ENCODE assay signal across 14 cellular contexts in genomic region chr7:123622660-123623386, GRCh38. TPM values are rescaled to one million over a fixed set of nuclear protein-coding genes. Genes with fewer than 3 reads are reported as not detected.
DNase-seq lines count a peak whose midpoint lies in the region; ATAC-seq, FAIRE-seq and TF ChIP-seq lines count a peak whose summit lies in the region.
"Had no signal": no experiment of that assay in that cellular context is flagged by ENCODE, and none has a peak within 500 bp of the region (broad histone marks: within the 10 kb centered on the region; RNA-seq: fewer than 3 reads in every experiment).

No MANE protein-coding gene starts in this region.

- no peak overlapping the region for H3K27ac ChIP-seq in HEK293 (ENCODE audit: extremely low read depth, low read depth, low read length)
- no peak overlapping the region for H3K27ac ChIP-seq in HepG2 (ENCODE audit: extremely low read length, insufficient read depth, low read length)
- no peak overlapping the region for H3K27ac ChIP-seq in coronary artery
- no peak overlapping the region for H3K27ac ChIP-seq in spleen
- H3K27ac ChIP-seq: BLaER1 treated with 17β-estradiol and CSF1 and Interleukin-3, amounts not matched to agents 10 nM and 100 nM had no signal

- H3K9me3 Mint-ChIP-seq in WTC11: peaks cover 11% of the 10 kb centered on the region
- H3K9me3 Mint-ChIP-seq: natural killer cell; stimulated activated naive CD8-positive, alpha-beta T cell treated with anti-CD3 and anti-CD28 coated beads, Interleukin-15, Interleukin-2, amounts not matched to agents 100 ng/mL and 50 ng/mL, for 24 hours had no signal

- H3K4me2 ChIP-seq in HepG2 (ENCODE audit: low read depth, low read length): no peak overlapping the region
- H3K4me2 ChIP-seq: BLaER1 treated with 17β-estradiol and CSF1 and Interleukin-3, amounts not matched to agents 10 nM and 100 nM had no signal

- POLR2A ChIA-PET in HEK293 (lab: Yijun Ruan, JAX) (no interaction called here), WTC11 (lab: Charles Lee) (no interaction called here), HepG2 (lab: Yijun Ruan, JAX) (interaction anchor here (1.1 kb wide), 1 partner anchor 1384 kb away, joined by 3 read pairs; no protein-coding TSS in a partner anchor)

- in situ Hi-C loops in HepG2 (cut with HindIII; ENCODE audit: extremely low pct_ligation_motif_present, low pct_unique_long_range_greater_than_20kb): no loop called here

- H3K4me3 Mint-ChIP-seq in WTC11: no peak overlapping the region
- H3K4me3 Mint-ChIP-seq: natural killer cell; stimulated activated naive CD8-positive, alpha-beta T cell treated with anti-CD3 and anti-CD28 coated beads, Interleukin-15, Interleukin-2, amounts not matched to agents 100 ng/mL and 50 ng/mL, for 24 hours had no signal

- no TSS peak for BruUV-seq in HepG2 (replicated peaks; lab: Mats Ljungman, UMichigan)

- 5% methylated on average over 5 of the region's 6 CpGs for WGBS in HepG2 (ENCODE audit: low lambda C conversion rate)
- 83 to 89% (median 87%) methylated on average over 6 of the region's 6 CpGs for WGBS in spleen, 5 donors

- H3K9me3 ChIP-seq in HEK293 (ENCODE audit: control insufficient read depth, insufficient read depth, low read depth, low read length) (no peaks in the 10 kb centered on the region), HepG2 (ENCODE audit: low read length) (no peaks in the 10 kb centered on the region), spleen (no peaks in the 10 kb centered on the region)
- H3K9me3 ChIP-seq: BLaER1 treated with 17β-estradiol and CSF1 and Interleukin-3, amounts not matched to agents 10 nM and 100 nM had no signal

- H3K36me3 ChIP-seq in HEK293 (ENCODE audit: control insufficient read depth in 2 of 2, insufficient read depth in 1 of 2, low read length in 2 of 2): no peaks in the 10 kb centered on the region
- no peaks in the 10 kb centered on the region for H3K36me3 ChIP-seq in HepG2 (replicated peaks in 1 of 2; ENCODE audit: control insufficient read depth in 1 of 2, insufficient read depth in 2 of 2, low read length in 2 of 2)
- no peaks in the 10 kb centered on the region for H3K36me3 ChIP-seq in spleen
- H3K36me3 ChIP-seq: BLaER1 treated with 17β-estradiol and CSF1 and Interleukin-3, amounts not matched to agents 10 nM and 100 nM had no signal

- no peak overlapping the region for H3K27ac Mint-ChIP-seq in WTC11
- H3K27ac Mint-ChIP-seq: natural killer cell; stimulated activated naive CD8-positive, alpha-beta T cell treated with anti-CD3 and anti-CD28 coated beads, Interleukin-15, Interleukin-2, amounts not matched to agents 100 ng/mL and 50 ng/mL, for 24 hours had no signal

- DNase-seq in NCI-H2107 treated with DMSO at 0.1 percent for 48 hours (lab: John Stamatoyannopoulos, UW; ENCODE audit: unreplicated experiment): peak; percentile 88
- DNase-seq in WTC11 (ENCODE audit: low spot score): no peak
- DNase-seq in HepG2 (ENCODE audit: low spot score): peak; percentile 64
- DNase-seq in coronary artery (ENCODE audit: low spot score): no peak
- no peak for DNase-seq in spleen
- DNase-seq in AG08396 (ENCODE audit: low spot score): no peak
- DNase-seq: natural killer cell, NCI-H446 treated with DMSO at 0.1 percent for 48 hours had no signal

- FAIRE-seq in HepG2 (lab: Jason Lieb, UNC): no peak

- H3K4me1 Mint-ChIP-seq in WTC11: no peaks in the 10 kb centered on the region
- H3K4me1 Mint-ChIP-seq: natural killer cell had no signal

- TF ChIP-seq POLR2A in HepG2 (IDR thresholded peaks at IDR 0.05; ENCODE audit: insufficient read depth in 1 of 2, low read depth in 2 of 2, low read length in 2 of 2): no peak
- TF ChIP-seq POLR2A in spleen (IDR thresholded peaks at IDR 0.05): no peak

- no peaks in the 10 kb centered on the region for H3K79me2 ChIP-seq in HepG2 (ENCODE audit: insufficient read depth, low read length)

- CTCF ChIA-PET in HEK293 (lab: Yijun Ruan, JAX): interaction anchor here (0.6 to 2.3 kb wide), 5 partner anchors 13 to 202 kb away, joined by 3 to 12 read pairs (median 7); no protein-coding TSS in a partner anchor
- CTCF ChIA-PET in WTC11 (lab: Charles Lee): interaction anchor here (1.3 kb wide), 1 partner anchor 130 kb away, joined by 4 read pairs; no protein-coding TSS in a partner anchor
- CTCF ChIA-PET in HepG2 (lab: Yijun Ruan, JAX; ENCODE audit: low intra/inter-chr PET ratio, low total read pairs): no interaction called here

- intact Hi-C loops in HepG2 (cut with micrococcal nuclease; ENCODE audit: unreplicated experiment): loop anchor here (10.0 kb wide), 1 partner anchor 128 kb away; no protein-coding TSS in a partner anchor
- intact Hi-C loops in spleen (cut with DNase I; ENCODE audit: low total_unique reads): no loop called here

- no peak for ATAC-seq in WTC11
- ATAC-seq in HepG2: peak; percentile 90
- no peak for ATAC-seq in HG02642 (IDR thresholded peaks at IDR 0.05; ENCODE audit: poor library complexity, unreplicated experiment)
- ATAC-seq: natural killer cell had no signal

- H3K4me3 ChIP-seq in HEK293 (ENCODE audit: low read depth, low read length) (no peak overlapping the region), HepG2 (replicated peaks in 1 of 3; ENCODE audit: insufficient read depth in 1 of 3, low read depth in 2 of 3, low read length in 3 of 3) (no peak overlapping the region), coronary artery (no peak overlapping the region), spleen (no peak overlapping the region)
- H3K4me3 ChIP-seq: BLaER1 treated with 17β-estradiol and CSF1 and Interleukin-3, amounts not matched to agents 10 nM and 100 nM had no signal

- no peaks in the 10 kb centered on the region for H4K20me1 ChIP-seq in HepG2 (ENCODE audit: insufficient read depth, low read length)
- H4K20me1 ChIP-seq: BLaER1 treated with 17β-estradiol and CSF1 and Interleukin-3, amounts not matched to agents 10 nM and 100 nM had no signal

- no peaks in the 10 kb centered on the region for H3K27me3 Mint-ChIP-seq in WTC11 (ENCODE audit: low read depth)

- TF ChIP-seq CTCF in HEK293 (tag by site-specific recombination; IDR thresholded peaks at IDR 0.05) (no peak), WTC11 (IDR thresholded peaks at IDR 0.05) (no peak), HepG2 (CRISPR knock-in tag; IDR thresholded peaks at IDR 0.05) (no peak), coronary artery (IDR thresholded peaks at IDR 0.05) (no peak), spleen (IDR thresholded peaks at IDR 0.05 in 8 of 11, conservative IDR thresholded peaks at IDR 0.05 in 3 of 11) (no peak)

- TF ChIP-seq RAD21 in HepG2 (CRISPR knock-in tag; IDR thresholded peaks at IDR 0.05): no peak

- H3K27me3 ChIP-seq in HepG2 (ENCODE audit: control insufficient read depth in 1 of 2, insufficient read depth in 2 of 2, low read length in 2 of 2) (no peaks in the 10 kb centered on the region), spleen (replicated peaks in 1 of 7) (no peaks in the 10 kb centered on the region)
- H3K27me3 ChIP-seq: BLaER1 treated with 17β-estradiol and CSF1 and Interleukin-3, amounts not matched to agents 10 nM and 100 nM had no signal

- no peaks in the 10 kb centered on the region for H3K36me3 Mint-ChIP-seq in WTC11
- H3K36me3 Mint-ChIP-seq: natural killer cell had no signal

- TF ChIP-seq EP300 in HepG2 (IDR thresholded peaks at IDR 0.05; ENCODE audit: low read depth in 2 of 2, low read length in 2 of 2) (0 out of 4 replicates have a peak, but pooled peaks of 1 of the 2 experiments have one; percentile 20), HepG2 (CRISPR knock-in tag; IDR thresholded peaks at IDR 0.05; ENCODE audit: borderline replicate concordance) (no peak)

- H3K9ac ChIP-seq in HepG2 (ENCODE audit: insufficient read depth, low read depth, low read length): no peak overlapping the region
- H3K9ac ChIP-seq: BLaER1 treated with 17β-estradiol and CSF1 and Interleukin-3, amounts not matched to agents 10 nM and 100 nM had no signal

- H3K4me1 ChIP-seq in HEK293 (ENCODE audit: control insufficient read depth, insufficient read depth, low read length) (0 out of 2 replicates have a peak, but pooled peaks cover 4% of the 10 kb centered on the region), HepG2 (ENCODE audit: insufficient read depth, low read length) (no peaks in the 10 kb centered on the region), spleen (no peaks in the 10 kb centered on the region)
- H3K4me1 ChIP-seq: BLaER1 treated with 17β-estradiol and CSF1 and Interleukin-3, amounts not matched to agents 10 nM and 100 nM had no signal

- H2AFZ ChIP-seq in HepG2 (ENCODE audit: low read length): no peak overlapping the region

RNA-seq across cellular contexts. Expression of gene ASB15, which starts 21.2 kb away (rescaled TPM):
- total RNA-seq in WTC11 (2021): not detected in 3 replicates
- not detected in 2 replicates for total RNA-seq in HepG2 (2016; rRNA removed; fragmentation: Illumina TruSeq; extraction: Trizol)
- not detected in 2 replicates for total RNA-seq in HepG2 (2016; cell fraction: cytosol; rRNA removed; fragmentation: Illumina TruSeq; extraction: Trizol; ENCODE audit: low read depth)
- total RNA-seq in HepG2 (2016; cell fraction: insoluble cytoplasmic fraction; rRNA removed; fragmentation: Illumina TruSeq; extraction: Trizol): not detected in 2 replicates
- not detected in 2 replicates for total RNA-seq in HepG2 (2016; cell fraction: membrane; rRNA removed; fragmentation: Illumina TruSeq; extraction: Trizol)
- not detected in 2 replicates for total RNA-seq in HepG2 (2016; cell fraction: nucleus; rRNA removed; fragmentation: Illumina TruSeq; extraction: Trizol)
- polyA plus RNA-seq in HepG2 (2011; rRNA removed): not detected in 2 replicates
- polyA plus RNA-seq in HepG2 (2011; cell fraction: cytosol; rRNA removed): not detected in 2 replicates
- not detected in 2 replicates for polyA plus RNA-seq in HepG2 (2011; cell fraction: nucleus; rRNA removed)
- polyA plus RNA-seq in HepG2 (2012): not detected in 2 replicates
- polyA plus RNA-seq in HepG2 (2016; cell fraction: cytosol; fragmentation: Illumina TruSeq; extraction: Trizol; ENCODE audit: low read depth): not detected in 2 replicates
- polyA plus RNA-seq in HepG2 (2016; cell fraction: insoluble cytoplasmic fraction; fragmentation: Illumina TruSeq; extraction: Trizol; ENCODE audit: low read depth): not detected in 2 replicates
- not detected in 2 replicates for polyA plus RNA-seq in HepG2 (2016; cell fraction: membrane; fragmentation: Illumina TruSeq; extraction: Trizol; ENCODE audit: low read depth)
- not detected in 2 replicates for polyA plus RNA-seq in HepG2 (2016; cell fraction: nucleus; fragmentation: Illumina TruSeq; extraction: Trizol; ENCODE audit: insufficient read depth, low read depth)
- polyA minus RNA-seq in HepG2 (2011; rRNA and poly(A)+ RNA removed; ENCODE audit: low replicate concordance): not detected in 2 replicates
- not detected in 2 replicates for polyA minus RNA-seq in HepG2 (2011; cell fraction: cytosol; rRNA and poly(A)+ RNA removed)
- polyA minus RNA-seq in HepG2 (2011; cell fraction: nucleus; rRNA and poly(A)+ RNA removed): not detected in 2 replicates
- total RNA-seq in spleen: not detected
- under 1 TPM in 1 of 3 donors, not detected in 2; 0.03 TPM for polyA plus RNA-seq in spleen
- total RNA-seq: activated CD8-positive, alpha-beta memory T cell treated with anti-CD3 and anti-CD28 coated beads for 36 hours; natural killer cell; T-helper 2 cell treated with Interferon-gamma antibody and Interleukin-4, amounts not matched to agents 100 ng/mL and 5 ng/mL, for 36 hours had no signal

RNA-seq across cellular contexts. Expression of gene LMOD2, which starts 32.8 kb away (rescaled TPM):
- total RNA-seq in WTC11 (2021) (0.09 to 0.11 TPM in 2 of 3 replicates, not detected in the other), HepG2 (2016; rRNA removed; fragmentation: Illumina TruSeq; extraction: Trizol) (not detected in 2 replicates), spleen (not detected)
- total RNA-seq in HepG2 (2016; cell fraction: cytosol; rRNA removed; fragmentation: Illumina TruSeq; extraction: Trizol; ENCODE audit: low read depth): not detected in 2 replicates
- total RNA-seq in HepG2 (2016; cell fraction: insoluble cytoplasmic fraction; rRNA removed; fragmentation: Illumina TruSeq; extraction: Trizol): not detected in 2 replicates
- total RNA-seq in HepG2 (2016; cell fraction: membrane; rRNA removed; fragmentation: Illumina TruSeq; extraction: Trizol): not detected in 2 replicates
- not detected in 2 replicates for total RNA-seq in HepG2 (2016; cell fraction: nucleus; rRNA removed; fragmentation: Illumina TruSeq; extraction: Trizol)
- polyA plus RNA-seq in HepG2 (2011; rRNA removed) (not detected in 2 replicates), spleen (under 1 TPM in 1 of 3 donors, not detected in 2; 0.03 TPM)
- not detected in 2 replicates for polyA plus RNA-seq in HepG2 (2011; cell fraction: cytosol; rRNA removed)
- not detected in 2 replicates for polyA plus RNA-seq in HepG2 (2011; cell fraction: nucleus; rRNA removed)
- polyA plus RNA-seq in HepG2 (2012): not detected in 2 replicates
- not detected in 2 replicates for polyA plus RNA-seq in HepG2 (2016; cell fraction: cytosol; fragmentation: Illumina TruSeq; extraction: Trizol; ENCODE audit: low read depth)
- polyA plus RNA-seq in HepG2 (2016; cell fraction: insoluble cytoplasmic fraction; fragmentation: Illumina TruSeq; extraction: Trizol; ENCODE audit: low read depth): not detected in 2 replicates
- not detected in 2 replicates for polyA plus RNA-seq in HepG2 (2016; cell fraction: membrane; fragmentation: Illumina TruSeq; extraction: Trizol; ENCODE audit: low read depth)
- polyA plus RNA-seq in HepG2 (2016; cell fraction: nucleus; fragmentation: Illumina TruSeq; extraction: Trizol; ENCODE audit: insufficient read depth, low read depth): not detected in 2 replicates
- not detected in 2 replicates for polyA minus RNA-seq in HepG2 (2011; rRNA and poly(A)+ RNA removed; ENCODE audit: low replicate concordance)
- not detected in 2 replicates for polyA minus RNA-seq in HepG2 (2011; cell fraction: cytosol; rRNA and poly(A)+ RNA removed)
- not detected in 2 replicates for polyA minus RNA-seq in HepG2 (2011; cell fraction: nucleus; rRNA and poly(A)+ RNA removed)
- total RNA-seq: activated CD8-positive, alpha-beta memory T cell treated with anti-CD3 and anti-CD28 coated beads for 36 hours; natural killer cell; T-helper 2 cell treated with Interferon-gamma antibody and Interleukin-4, amounts not matched to agents 100 ng/mL and 5 ng/mL, for 36 hours had no signal

Comparison
In these comparisons a context has a peak if more than half of its experiments do, and no peak if none do; other contexts are left out.
1. DNase-seq: peak in NCI-H2107 treated with DMSO at 0.1 percent for 48 hours (single experiment) and HepG2 (single experiment); none in WTC11 (single experiment), coronary artery (single experiment), spleen (single experiment) and AG08396 (single experiment).
2. Of the 63 proteins assayed by ChIP-seq in both HepG2 and HEK293: peak only in HepG2: none; only in HEK293: ATF2, PRDM10, ZBTB21, ZBTB44, ZNF335, ZNF362 and 1 more; in both: none; in neither: 56.